ENCODE assay signal across 16 cellular contexts in the genomic region with DNA sequence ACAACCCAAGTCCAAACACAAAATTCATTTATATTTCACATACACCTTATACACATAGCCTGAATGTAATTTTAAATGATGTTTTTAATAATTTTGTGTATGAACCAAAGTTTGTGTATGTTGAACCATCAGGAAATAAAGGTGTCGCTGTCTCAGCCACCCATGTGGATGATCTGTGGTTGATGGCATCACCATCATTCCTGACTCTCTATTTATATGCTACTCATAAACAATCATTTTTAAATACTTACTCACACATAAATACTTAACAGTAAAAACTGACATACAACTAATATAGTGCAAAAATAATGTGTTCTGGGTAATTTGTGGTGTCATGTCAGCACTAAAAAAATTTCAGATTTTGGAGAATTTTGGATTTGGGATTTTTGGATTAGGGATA.
"Had no signal": no experiment of that assay in that cellular context is flagged by ENCODE, and none has a peak within 500 bp of the region (broad histone marks: within the 10 kb centered on the region; RNA-seq: fewer than 3 reads in every experiment).

No MANE protein-coding gene starts in this region.

- H3K9me3 ChIP-seq: testis had no signal

- H3K4me1 ChIP-seq: psoas muscle, testis, upper lobe of left lung had no signal

- H3K27me3 ChIP-seq: hepatocyte, stomach, testis, upper lobe of left lung had no signal

- H3K4me3 ChIP-seq: hepatocyte, psoas muscle, stomach, testis, upper lobe of left lung had no signal

- H3K27ac ChIP-seq: hepatocyte, psoas muscle, stomach, testis, upper lobe of left lung had no signal

- ATAC-seq: activated T-helper 17 cell treated with anti-CD3 and anti-CD28 coated beads, Interleukin-2, amount 50 U/mL, for 72 hours; sciatic nerve; T-cell had no signal

- DNase-seq: activated CD4-positive, alpha-beta T cell treated with anti-CD3 and anti-CD28 coated beads for 1 hour; activated CD4-positive, alpha-beta T cell treated with anti-CD3 and anti-CD28 coated beads, Interleukin-2, amount 50 U/mL, for 4 hours; activated naive CD4-positive, alpha-beta T cell treated with Interleukin-2 at 50 U/mL for 16 hours; aorta; cerebellar nuclear complex; nephron progenitor cell; psoas muscle; stimulated activated CD4-positive, alpha-beta T cell treated with anti-CD3 and anti-CD28 coated beads, Interleukin-1b, Interleukin-23, amount 100 ng/mL, for 48 hours; stomach; T-cell; T-helper 9 cell; testis; upper lobe of left lung had no signal
